Comparison of ENCODE assay signal across 25 cellular contexts in the genomic region with DNA sequence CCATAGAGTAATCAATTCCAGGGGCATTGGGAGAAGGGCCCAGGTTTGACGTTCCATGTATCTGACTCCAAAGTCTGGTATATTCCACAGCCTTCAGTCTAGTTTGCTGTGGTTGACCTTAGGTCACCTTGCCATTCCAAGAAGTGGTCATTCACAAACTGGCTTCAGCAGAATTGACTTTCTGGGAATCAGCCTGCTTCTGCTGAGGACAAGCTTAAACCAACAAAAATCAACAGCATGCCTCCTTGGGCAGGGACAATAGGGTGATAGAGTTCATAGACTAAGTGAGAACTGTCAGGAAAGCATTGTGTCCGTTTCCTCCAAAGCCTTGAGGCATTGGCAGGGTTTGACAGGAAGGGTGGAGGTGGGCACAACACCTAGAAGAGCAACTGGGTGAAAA.
"Had no signal": no experiment of that assay in that cellular context is flagged by ENCODE, and none has a peak within 500 bp of the region (broad histone marks: within the 10 kb centered on the region; RNA-seq: fewer than 3 reads in every experiment).

No MANE protein-coding gene starts in this region.

- DNase-seq: effector memory CD8-positive, alpha-beta T cell; foreskin fibroblast; gastrocnemius medialis; head of caudate nucleus; kidney; mesenchymal stem cell; mucosa of descending colon; naive B cell; stimulated activated CD4-positive, alpha-beta T cell treated with anti-CD3 and anti-CD28 coated beads, Interleukin-2, amount 100 ng/mL, for 24 hours; stimulated activated CD4-positive, alpha-beta T cell treated with anti-CD3 and anti-CD28 coated beads, Interleukin-4, amount 100 ng/mL, for 24 hours; stimulated activated naive CD8-positive, alpha-beta T cell treated with anti-CD3 and anti-CD28 coated beads, Interleukin-15, Interleukin-2, amounts not matched to agents 100 U/mL and 50 U/mL, for 24 hours; substantia nigra; testis; tibial artery had no signal

- H3K9me3 ChIP-seq: gastrocnemius medialis, mucosa of descending colon, right atrium auricular region, testis, tibial artery had no signal

- H3K27me3 Mint-ChIP-seq: progenitor cell of endocrine pancreas, type B pancreatic cell had no signal

- H3K4me1 ChIP-seq: gastrocnemius medialis, parathyroid adenoma had no signal

- H3K4me1 Mint-ChIP-seq: stimulated activated memory B cell treated with anti-CD40 and anti-IgM and Interleukin-4, amounts not matched to agents 10 μg/mL and 1 μg/mL and 100 μg/mL, for 72 hours had no signal

- H3K27ac ChIP-seq: gastrocnemius medialis, parathyroid adenoma, right atrium auricular region, testis, tibial artery had no signal

- H3K27ac Mint-ChIP-seq: effector memory CD8-positive, alpha-beta T cell; mesothelial cell of epicardium; naive B cell; natural killer cell treated with Interleukin-12 subunit alpha and Interleukin-12 subunit beta and Interleukin-15 and Interleukin-18, amount 100 ng/mL, for 72 hours; progenitor cell of endocrine pancreas; stimulated activated memory B cell treated with anti-CD40 and anti-IgM and Interleukin-4, amounts not matched to agents 10 μg/mL and 1 μg/mL and 100 μg/mL, for 72 hours; type B pancreatic cell had no signal

- H3K4me3 ChIP-seq: gastrocnemius medialis, mucosa of descending colon, right atrium auricular region, smooth muscle cell, testis, tibial artery had no signal

- H3K36me3 Mint-ChIP-seq: mesothelial cell of epicardium; naive B cell; natural killer cell treated with Interleukin-12 subunit alpha and Interleukin-12 subunit beta and Interleukin-15 and Interleukin-18, amount 100 ng/mL, for 72 hours; stimulated activated memory B cell treated with anti-CD40 and anti-IgM and Interleukin-4, amounts not matched to agents 10 μg/mL and 1 μg/mL and 100 μg/mL, for 72 hours; type B pancreatic cell had no signal

- H3K36me3 ChIP-seq: gastrocnemius medialis, right atrium auricular region, tibial artery had no signal

- H2AFZ ChIP-seq: parathyroid adenoma had no signal

- H3K4me2 ChIP-seq: smooth muscle cell had no signal

- H3K9me3 Mint-ChIP-seq: effector memory CD8-positive, alpha-beta T cell; mesothelial cell of epicardium; natural killer cell treated with Interleukin-12 subunit alpha and Interleukin-12 subunit beta and Interleukin-15 and Interleukin-18, amount 100 ng/mL, for 72 hours; neural crest cell; stimulated activated memory B cell treated with anti-CD40 and anti-IgM and Interleukin-4, amounts not matched to agents 10 μg/mL and 1 μg/mL and 100 μg/mL, for 72 hours; type B pancreatic cell had no signal

- H3K79me2 ChIP-seq: parathyroid adenoma had no signal

- H3K9ac ChIP-seq: parathyroid adenoma had no signal

- H3K27me3 ChIP-seq: gastrocnemius medialis, right atrium auricular region, testis, tibial artery had no signal

- ATAC-seq: effector memory CD8-positive, alpha-beta T cell; gastrocnemius medialis; left lobe of liver; mucosa of descending colon; natural killer cell treated with Interleukin-12 subunit alpha and Interleukin-12 subunit beta and Interleukin-15 and Interleukin-18, amount 100 ng/mL, for 72 hours; sciatic nerve; stimulated activated memory B cell treated with anti-CD40 and anti-IgM and Interleukin-4, amounts not matched to agents 10 μg/mL and 1 μg/mL and 100 μg/mL, for 72 hours; stimulated activated naive CD8-positive, alpha-beta T cell treated with anti-CD3 and anti-CD28 coated beads, Interleukin-15, Interleukin-2, amounts not matched to agents 100 U/mL and 50 U/mL, for 24 hours had no signal

- H3K4me3 Mint-ChIP-seq: effector memory CD8-positive, alpha-beta T cell; mesothelial cell of epicardium; naive B cell; natural killer cell treated with Interleukin-12 subunit alpha and Interleukin-12 subunit beta and Interleukin-15 and Interleukin-18, amount 100 ng/mL, for 72 hours; neural crest cell; stimulated activated memory B cell treated with anti-CD40 and anti-IgM and Interleukin-4, amounts not matched to agents 10 μg/mL and 1 μg/mL and 100 μg/mL, for 72 hours; type B pancreatic cell had no signal
